In the genomic region with DNA sequence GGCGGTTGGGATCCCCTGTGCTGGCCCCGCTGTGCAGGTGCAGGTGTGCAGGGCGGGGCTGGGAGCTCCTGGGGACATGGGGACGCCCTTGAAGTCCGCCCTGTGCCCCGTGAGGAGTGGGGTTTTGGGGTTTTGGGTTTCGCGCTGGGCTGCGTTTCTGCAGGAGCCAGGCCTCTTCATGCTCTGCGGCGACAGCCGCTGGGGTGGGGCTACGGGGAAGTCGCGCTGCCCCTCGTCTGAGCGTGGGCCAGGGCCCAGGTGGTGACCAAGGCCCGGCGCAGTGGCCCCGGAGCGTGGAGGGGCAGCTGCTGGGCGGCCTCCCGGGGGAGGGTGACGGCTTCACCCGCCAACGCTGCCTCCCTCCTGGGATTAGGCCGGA, we compare ENCODE assay signal across 11 cellular contexts. TPM values are rescaled to one million over a fixed set of nuclear protein-coding genes. Genes with fewer than 3 reads are reported as not detected.
DNase-seq lines count a peak whose midpoint lies in the region; ATAC-seq, FAIRE-seq and TF ChIP-seq lines count a peak whose summit lies in the region.
"Had no signal": no experiment of that assay in that cellular context is flagged by ENCODE, and none has a peak within 500 bp of the region (broad histone marks: within the 10 kb centered on the region; RNA-seq: fewer than 3 reads in every experiment).

No MANE protein-coding gene starts in this region.

- H3K36me3 ChIP-seq in HUES48 (ENCODE audit: control insufficient read depth, insufficient read depth, low read length) (no peaks in the 10 kb centered on the region), kidney (ENCODE audit: control insufficient read depth in 1 of 2, insufficient read depth in 2 of 2, low read length in 2 of 2) (no peaks in the 10 kb centered on the region), stomach (peaks cover 0 to 16% (median 0%) of the 10 kb centered on the region in 4 donors)
- H3K36me3 ChIP-seq: right lobe of liver had no signal

- H3K9ac ChIP-seq in HUES48 (ENCODE audit: low read depth, low read length) (no peak overlapping the region), kidney (ENCODE audit: low read length in 2 of 2) (no peak overlapping the region)

- no peak overlapping the region for H3K27ac ChIP-seq in HUES48 (ENCODE audit: low read depth, low read length)
- H3K27ac ChIP-seq in coronary artery, result peak overlapping the region; percentile 24 to 76
- H3K27ac ChIP-seq in kidney (ENCODE audit: low read depth in 2 of 2, low read length in 2 of 2), result no peak overlapping the region
- H3K27ac ChIP-seq in stomach, result peak overlapping the region in 4 of 5 donors; percentile 58 to 75 (median 65)
- H3K27ac ChIP-seq: right lobe of liver had no signal

- intact Hi-C loops in kidney (cut with DNase I), result no loop called here
- intact Hi-C loops in stomach (cut with DNase I; ENCODE audit: low total_unique reads), result no loop called here

- TF ChIP-seq POLR2A in stomach (IDR thresholded peaks at IDR 0.05) (no peak), GM18505 (IDR thresholded peaks at IDR 0.05; ENCODE audit: borderline replicate concordance, extremely low read depth, insufficient read depth, insufficient read length) (no peak)

- DNase-seq in coronary artery (ENCODE audit: low spot score) (no peak), kidney (peak; percentile 75), stomach (no peak), NCI-H446 treated with DMSO at 0.1 percent for 48 hours (lab: John Stamatoyannopoulos, UW) (no peak), NCI-H128 (lab: John Stamatoyannopoulos, UW; ENCODE audit: unreplicated experiment) (no peak), GDM1 (lab: John Stamatoyannopoulos, UW) (no peak)

- no peak for TF ChIP-seq CTCF in coronary artery (IDR thresholded peaks at IDR 0.05)
- no peak for TF ChIP-seq CTCF in kidney (IDR thresholded peaks at IDR 0.05; ENCODE audit: borderline replicate concordance, extremely low read depth, insufficient read depth)
- no peak for TF ChIP-seq CTCF in stomach (IDR thresholded peaks at IDR 0.05)

- no peak for FAIRE-seq in kidney (lab: Jason Lieb, UNC)
- FAIRE-seq: GM19239 had no signal

- H3K27me3 ChIP-seq in HUES48 (ENCODE audit: control insufficient read depth, insufficient read depth, low read length), result peaks cover 31% of the 10 kb centered on the region
- H3K27me3 ChIP-seq in stomach, result peaks cover 0 to 53% (median 32%) of the 10 kb centered on the region in 3 donors

- TF ChIP-seq EP300 in stomach (IDR thresholded peaks at IDR 0.05), result no peak

- H3K4me3 ChIP-seq in HUES48 (ENCODE audit: low read depth, low read length) (peak overlapping the region; percentile 66), coronary artery (peak overlapping the region; percentile 72), kidney (ENCODE audit: low read length in 2 of 2) (no peak overlapping the region), stomach (peak overlapping the region; percentile 47 to 51 (median 50))
- H3K4me3 ChIP-seq: right lobe of liver had no signal

- peaks cover 10% of the 10 kb centered on the region; the same call in 1 of the 2 replicates for H3K4me1 ChIP-seq in HUES48 (ENCODE audit: control insufficient read depth, insufficient read depth, low read length)
- no peaks in the 10 kb centered on the region for H3K4me1 ChIP-seq in kidney (ENCODE audit: control insufficient read depth in 1 of 2, insufficient read depth in 1 of 2, low read depth in 1 of 2, low read length in 2 of 2)
- H3K4me1 ChIP-seq in stomach, result peaks cover 4 to 22% (median 12%) of the 10 kb centered on the region in 4 donors
- H3K4me1 ChIP-seq: right lobe of liver had no signal

- H3K9me3 ChIP-seq in HUES48 (ENCODE audit: control insufficient read depth, insufficient read depth, low read length), result no peaks in the 10 kb centered on the region
- H3K9me3 ChIP-seq in kidney (ENCODE audit: control insufficient read depth in 1 of 2, low read length in 2 of 2), result no peaks in the 10 kb centered on the region
- no peaks in the 10 kb centered on the region for H3K9me3 ChIP-seq in stomach
- H3K9me3 ChIP-seq: right lobe of liver had no signal

- WGBS in stomach, 5 donors, result 7 to 12% (median 9%) methylated on average over 22 to 26 of the region's 27 CpGs

- no peak for ATAC-seq in GM18505 (IDR thresholded peaks at IDR 0.05; ENCODE audit: unreplicated experiment)

RNA-seq across cellular contexts. Expression of a gene that starts 47.8 kb away (rescaled TPM):
- total RNA-seq in kidney (not detected), stomach (not detected)
- polyA plus RNA-seq in kidney (ENCODE audit: insufficient read depth, low read depth, low replicate concordance) (not detected), stomach (10 to 100 TPM in 1 of 3 donors, not detected in 2; 14.8 TPM)
- total RNA-seq: chondrocyte, right lobe of liver had no signal

Comparison
In these comparisons a context has a peak if more than half of its experiments do, and no peak if none do; other contexts are left out.
1. H3K27ac ChIP-seq: peak in coronary artery (2 of 2) and stomach (4 of 5); none in HUES48 (single experiment) and kidney (0 of 2).
2. H3K4me3 ChIP-seq: peak in HUES48 (single experiment), coronary artery (single experiment) and stomach (4 of 4); none in kidney (0 of 2).